Comparison of ENCODE assay signal across 20 cellular contexts in genomic region chr3:155956508-155957411, GRCh38.
"Had no signal": no experiment of that assay in that cellular context is flagged by ENCODE, and none has a peak within 500 bp of the region (broad histone marks: within the 10 kb centered on the region; RNA-seq: fewer than 3 reads in every experiment).

No MANE protein-coding gene starts in this region.

- H3K36me3 ChIP-seq: ovary, tibial artery had no signal

- DNase-seq: activated CD4-positive, alpha-beta T cell treated with anti-CD3 and anti-CD28 coated beads for 4 hours; activated CD4-positive, alpha-beta T cell treated with anti-CD3 and anti-CD28 coated beads, Interleukin-2, amount 50 U/mL, for 48 hours; activated CD4-positive, CD25-positive, alpha-beta regulatory T cell; activated gamma-delta T cell; activated naive CD4-positive, alpha-beta T cell treated with anti-CD3 and anti-CD28 coated beads, Interleukin-2, amount 50 U/mL, for 16 hours; activated naive CD8-positive, alpha-beta T cell treated with anti-CD3 and anti-CD28 coated beads, Interleukin-2, amount 50 U/mL, for 24 hours; central memory CD4-positive, alpha-beta T cell; dermis blood vessel endothelial cell; effector CD8-positive, alpha-beta T cell; foreskin melanocyte; left ventricle myocardium superior; mammary epithelial cell; ovary; psoas muscle; right cardiac atrium; stimulated activated naive CD8-positive, alpha-beta T cell treated with anti-CD3 and anti-CD28 coated beads, Interleukin-15, amount 100 ng/mL, for 72 hours; T1000; tibial artery had no signal

- H3K4me1 ChIP-seq: psoas muscle had no signal

- H3K27ac ChIP-seq: ovary, psoas muscle, tibial artery had no signal

- H3K4me3 ChIP-seq: ovary, psoas muscle, tibial artery had no signal

- H3K9me3 ChIP-seq: ovary, psoas muscle, tibial artery had no signal

- H3K27me3 ChIP-seq: ovary, tibial artery had no signal

- ATAC-seq: activated naive CD8-positive, alpha-beta T cell treated with anti-CD3 and anti-CD28 coated beads, Interleukin-2, amount 50 U/mL, for 24 hours; esophagus mucosa; left ventricle myocardium superior; natural killer cell treated with Interleukin-12 subunit alpha and Interleukin-12 subunit beta and Interleukin-15 and Interleukin-18, amount 100 ng/mL, for 72 hours; psoas muscle; right cardiac atrium; stimulated activated naive CD8-positive, alpha-beta T cell treated with anti-CD3 and anti-CD28 coated beads, Interleukin-15, amount 100 ng/mL, for 72 hours had no signal
